1 cellular context compared by ENCODE assay signal in genomic region chr16:77273-77806, GRCh38.
A peak's percentile ranks its signal among the peaks of the same experiment; 100 is the strongest.
TF ChIP-seq lines count a peak whose summit lies in the region.

No MANE protein-coding gene starts in this region.

TF ChIP-seq in HepG2, 621 proteins besides CTCF, POLR2A, EP300 and RAD21 (continued from another document and continues in another):
- TF ChIP-seq ZNF142 (CRISPR knock-in tag; IDR thresholded peaks at IDR 0.05) (no peak), AKAP8 (CRISPR knock-in tag; IDR thresholded peaks at IDR 0.05) (no peak), NFKB2 (CRISPR knock-in tag; IDR thresholded peaks at IDR 0.05; ENCODE audit: borderline replicate concordance) (no peak), ZBTB38 (CRISPR knock-in tag; IDR thresholded peaks at IDR 0.05) (no peak), RNF219 (CRISPR knock-in tag; IDR thresholded peaks at IDR 0.05) (no peak), SPEN (CRISPR knock-in tag; IDR thresholded peaks at IDR 0.05; ENCODE audit: low read depth) (peak; percentile 1; the same call in 1 of the 2 replicates), RAD51 (IDR thresholded peaks at IDR 0.05; ENCODE audit: borderline replicate concordance) (no peak), SETDB1 (CRISPR knock-in tag; IDR thresholded peaks at IDR 0.05; ENCODE audit: borderline replicate concordance) (no peak), HMGXB4 (CRISPR knock-in tag; IDR thresholded peaks at IDR 0.05; ENCODE audit: borderline replicate concordance in 1 of 2, low read depth in 1 of 2) (peak in 1 of 2 experiments; percentile 37; a peak in 1 of 4 replicates), ZNF512 (CRISPR knock-in tag; IDR thresholded peaks at IDR 0.05) (no peak), RXRA (CRISPR knock-in tag; IDR thresholded peaks at IDR 0.05) (peak; percentile 31; the same call in 1 of the 2 replicates), ZNF607 (CRISPR knock-in tag; IDR thresholded peaks at IDR 0.05; ENCODE audit: borderline replicate concordance) (no peak), ARID2 (CRISPR knock-in tag; IDR thresholded peaks at IDR 0.05; ENCODE audit: borderline replicate concordance) (no peak), GZF1 (CRISPR knock-in tag; IDR thresholded peaks at IDR 0.05) (no peak), EZH2 (conservative IDR thresholded peaks at IDR 0.05; ENCODE audit: low read depth, low read length) (no peak), ZNF644 (CRISPR knock-in tag; IDR thresholded peaks at IDR 0.05; ENCODE audit: low read depth) (no peak), ZNF772 (CRISPR knock-in tag; IDR thresholded peaks at IDR 0.05) (no peak), BHLHE40 (IDR thresholded peaks at IDR 0.05; ENCODE audit: low read length) (no peak), ZFP37 (CRISPR knock-in tag; IDR thresholded peaks at IDR 0.05; ENCODE audit: borderline replicate concordance) (no peak), ZNF589 (CRISPR knock-in tag; conservative IDR thresholded peaks at IDR 0.05) (no peak), FOXP4 (CRISPR knock-in tag; IDR thresholded peaks at IDR 0.05) (no peak), ZBTB21 (CRISPR knock-in tag; IDR thresholded peaks at IDR 0.05) (no peak), ZNF850 (CRISPR knock-in tag; conservative IDR thresholded peaks at IDR 0.05) (no peak), CSRNP2 (CRISPR knock-in tag; conservative IDR thresholded peaks at IDR 0.05; ENCODE audit: low read depth) (no peak), ZKSCAN1 (IDR thresholded peaks at IDR 0.05; ENCODE audit: low read length) (no peak), BCL3 (CRISPR knock-in tag; IDR thresholded peaks at IDR 0.05) (no peak), ZEB1 (IDR thresholded peaks at IDR 0.05; ENCODE audit: insufficient replicate concordance, low read depth) (no peak), ZNF841 (CRISPR knock-in tag; IDR thresholded peaks at IDR 0.05; ENCODE audit: borderline replicate concordance) (no peak), ZNF30 (CRISPR knock-in tag; IDR thresholded peaks at IDR 0.05) (no peak), U2AF2 (IDR thresholded peaks at IDR 0.05; ENCODE audit: low read depth, low read length) (no peak), MAFF (IDR thresholded peaks at IDR 0.05; ENCODE audit: low read depth, low read length) (no peak), ZNF382 (CRISPR knock-in tag; IDR thresholded peaks at IDR 0.05; ENCODE audit: borderline replicate concordance) (no peak), TGIF2 (CRISPR knock-in tag; IDR thresholded peaks at IDR 0.05) (no peak), MAFK (conservative IDR thresholded peaks at IDR 0.05 in 1 of 2, IDR thresholded peaks at IDR 0.05 in 1 of 2; ENCODE audit: low read length in 2 of 2) (no peak), ZNF839 (CRISPR knock-in tag; IDR thresholded peaks at IDR 0.05; ENCODE audit: borderline replicate concordance) (no peak), CREM (IDR thresholded peaks at IDR 0.05) (no peak), CREM (CRISPR knock-in tag; IDR thresholded peaks at IDR 0.05) (no peak), ZNF543 (CRISPR knock-in tag; IDR thresholded peaks at IDR 0.05) (no peak), ZBTB44 (CRISPR knock-in tag; IDR thresholded peaks at IDR 0.05) (no peak), FOXJ3 (CRISPR knock-in tag; IDR thresholded peaks at IDR 0.05; ENCODE audit: borderline replicate concordance) (no peak), ZFP90 (CRISPR knock-in tag; IDR thresholded peaks at IDR 0.05; ENCODE audit: borderline replicate concordance) (no peak), ZBTB46 (CRISPR knock-in tag; IDR thresholded peaks at IDR 0.05; ENCODE audit: borderline replicate concordance) (no peak), ZBTB7A (CRISPR knock-in tag; IDR thresholded peaks at IDR 0.05) (peak; percentile 68)
